Comparison of ENCODE assay signal across 19 cellular contexts in the genomic region with DNA sequence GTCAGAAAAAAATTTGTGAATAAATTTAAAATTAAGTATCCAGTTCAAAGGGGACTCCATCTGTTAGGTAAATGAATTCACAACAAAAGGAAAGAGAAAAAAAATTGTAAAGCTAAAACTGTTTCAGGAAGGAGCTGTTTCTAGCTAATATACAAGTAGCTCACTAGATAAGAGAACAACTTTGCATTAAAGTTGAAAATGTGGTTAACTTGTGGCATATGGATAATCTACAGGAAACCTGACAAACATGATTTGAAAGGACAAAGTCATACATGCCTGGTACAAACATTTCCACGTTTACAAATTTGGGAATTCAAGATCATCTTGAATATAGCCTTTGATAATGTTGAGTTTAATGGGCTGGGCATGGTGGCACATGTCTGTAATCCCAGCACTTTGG. TPM values are rescaled to one million over a fixed set of nuclear protein-coding genes. Genes with fewer than 3 reads are reported as not detected.
DNase-seq lines count a peak whose midpoint lies in the region; ATAC-seq, FAIRE-seq and TF ChIP-seq lines count a peak whose summit lies in the region.
"Had no signal": no experiment of that assay in that cellular context is flagged by ENCODE, and none has a peak within 500 bp of the region (broad histone marks: within the 10 kb centered on the region; RNA-seq: fewer than 3 reads in every experiment).

No MANE protein-coding gene starts in this region.

- H3K36me3 Mint-ChIP-seq in activated CD8-positive, alpha-beta memory T cell treated with anti-CD3 and anti-CD28 coated beads, Interleukin-2, amount 10 ng/mL, durations not matched to agents 7 days and 5 days, result peaks cover 16% of the 10 kb centered on the region
- H3K36me3 Mint-ChIP-seq in activated naive CD8-positive, alpha-beta T cell treated with anti-CD3 and anti-CD28 coated beads for 36 hours, result peaks cover 28% of the 10 kb centered on the region

- no peak for TF ChIP-seq CTCF in psoas muscle (IDR thresholded peaks at IDR 0.05)
- TF ChIP-seq CTCF in D721Med (IDR thresholded peaks at IDR 0.05; ENCODE audit: insufficient read depth, missing control alignments), result no peak
- no peak for TF ChIP-seq CTCF in pancreas (IDR thresholded peaks at IDR 0.05)

- H3K27me3 ChIP-seq in psoas muscle (ENCODE audit: insufficient read depth in 3 of 3, low read length in 2 of 3) (no peaks in the 10 kb centered on the region), pancreas (no peaks in the 10 kb centered on the region)

- H3K4me1 ChIP-seq in psoas muscle (peaks cover 14% of the 10 kb centered on the region), pancreas (peaks cover 0 to 29% (median 12%) of the 10 kb centered on the region in 3 donors)

- no peaks in the 10 kb centered on the region for H3K9me3 Mint-ChIP-seq in activated CD8-positive, alpha-beta memory T cell treated with anti-CD3 and anti-CD28 coated beads, Interleukin-2, amount 10 ng/mL, durations not matched to agents 7 days and 5 days (ENCODE audit: low read depth)
- H3K9me3 Mint-ChIP-seq in activated naive CD8-positive, alpha-beta T cell treated with anti-CD3 and anti-CD28 coated beads for 36 hours, result no peaks in the 10 kb centered on the region

- no peaks in the 10 kb centered on the region for H3K27me3 Mint-ChIP-seq in activated CD8-positive, alpha-beta memory T cell treated with anti-CD3 and anti-CD28 coated beads, Interleukin-2, amount 10 ng/mL, durations not matched to agents 7 days and 5 days
- H3K27me3 Mint-ChIP-seq in activated naive CD8-positive, alpha-beta T cell treated with anti-CD3 and anti-CD28 coated beads for 36 hours, result no peaks in the 10 kb centered on the region

- FAIRE-seq in D721Med (lab: Jason Lieb, UNC) (no peak), pancreas (lab: Jason Lieb, UNC) (no peak)
- FAIRE-seq: G401.6, urothelium cell line had no signal

- H3K9me3 ChIP-seq in psoas muscle (no peaks in the 10 kb centered on the region), pancreas (no peaks in the 10 kb centered on the region)
- H3K9me3 ChIP-seq: mucosa of descending colon had no signal

- H3K4me3 Mint-ChIP-seq in activated CD8-positive, alpha-beta memory T cell treated with anti-CD3 and anti-CD28 coated beads, Interleukin-2, amount 10 ng/mL, durations not matched to agents 7 days and 5 days, result no peak overlapping the region
- no peak overlapping the region for H3K4me3 Mint-ChIP-seq in activated naive CD8-positive, alpha-beta T cell treated with anti-CD3 and anti-CD28 coated beads for 36 hours

- H3K36me3 ChIP-seq in psoas muscle (ENCODE audit: insufficient read depth in 1 of 2, low read depth in 1 of 2) (no peaks in the 10 kb centered on the region), pancreas (no peaks in the 10 kb centered on the region)

- peaks cover 50% of the 10 kb centered on the region for H3K4me1 Mint-ChIP-seq in activated CD8-positive, alpha-beta memory T cell treated with anti-CD3 and anti-CD28 coated beads, Interleukin-2, amount 10 ng/mL, durations not matched to agents 7 days and 5 days
- peaks cover 54% of the 10 kb centered on the region for H3K4me1 Mint-ChIP-seq in activated naive CD8-positive, alpha-beta T cell treated with anti-CD3 and anti-CD28 coated beads for 36 hours

- CTCF ChIA-PET in activated CD8-positive, alpha-beta memory T cell treated with anti-CD3 and anti-CD28 coated beads, Interleukin-2, amount 10 ng/mL, durations not matched to agents 7 days and 5 days (lab: Charles Lee), result interaction anchor here (0.8 to 3.0 kb wide), 6 partner anchors 9 to 207 kb away, joined by 3 to 17 read pairs (median 6); partner anchors contain the start of gene NT5C3A

- no peak for ATAC-seq in activated CD8-positive, alpha-beta memory T cell treated with anti-CD3 and anti-CD28 coated beads, Interleukin-2, amount 10 ng/mL, durations not matched to agents 7 days and 5 days
- ATAC-seq in psoas muscle (no peak), GM19467 (IDR thresholded peaks at IDR 0.05; ENCODE audit: unreplicated experiment) (no peak), pancreas (no peak)
- ATAC-seq: HCT116, left colon had no signal

- H3K27ac ChIP-seq in psoas muscle (peak overlapping the region; percentile 56), pancreas (no peak overlapping the region)

- no peak for DNase-seq in activated CD8-positive, alpha-beta memory T cell treated with anti-CD3 and anti-CD28 coated beads, Interleukin-2, amount 10 ng/mL, durations not matched to agents 7 days and 5 days
- DNase-seq in activated CD8-positive, alpha-beta memory T cell treated with anti-CD3 and anti-CD28 coated beads, Interleukin-2, amount 50 U/mL, for 48 hours, result no peak
- DNase-seq in OCI-M1 (lab: John Stamatoyannopoulos, UW), result peak; percentile 47
- DNase-seq in activated naive CD8-positive, alpha-beta T cell treated with anti-CD3 and anti-CD28 coated beads for 36 hours, result no peak
- no peak for DNase-seq in psoas muscle
- no peak for DNase-seq in D721Med (ENCODE audit: insufficient read length, low spot score)
- DNase-seq in pancreas, result no peak
- DNase-seq: ACHN; activated CD4-positive, alpha-beta T cell treated with anti-CD3 and anti-CD28 coated beads for 4 hours; activated effector memory CD4-positive, alpha-beta T cell treated with anti-CD3 and anti-CD28 coated beads, Interleukin-2, amount 50 U/mL, for 16 hours; left colon; mucosa of descending colon; NCI-H2029 treated with DMSO at 0.1 percent for 48 hours; NCI-H748 treated with DMSO at 0.1 percent for 48 hours; stimulated activated naive CD4-positive, alpha-beta T cell treated with Interleukin-2 at 50 U/mL for 16 hours had no signal

- H3K4me3 ChIP-seq in psoas muscle (no peak overlapping the region), pancreas (no peak overlapping the region)
- H3K4me3 ChIP-seq: mucosa of descending colon had no signal

- peak overlapping the region; percentile 49 for H3K27ac Mint-ChIP-seq in activated CD8-positive, alpha-beta memory T cell treated with anti-CD3 and anti-CD28 coated beads, Interleukin-2, amount 10 ng/mL, durations not matched to agents 7 days and 5 days
- H3K27ac Mint-ChIP-seq in activated naive CD8-positive, alpha-beta T cell treated with anti-CD3 and anti-CD28 coated beads for 36 hours, result peak overlapping the region; percentile 20

- intact Hi-C loops in psoas muscle (cut with DNase I), result no loop called here
- intact Hi-C loops in pancreas (cut with DNase I), result loop anchor here in 1 of 3 donors (10.0 kb wide), 2 partner anchors 61 to 249 kb away; no protein-coding TSS in a partner anchor

- 48 to 68% (median 55%) methylated on average over 1 of the region's 1 CpG for WGBS in psoas muscle, 3 donors
- WGBS in pancreas, 2 donors, result 42 to 45% methylated on average over 1 of the region's 1 CpG

RNA-seq across cellular contexts. Expression of gene NT5C3A, which starts 8.9 kb away (rescaled TPM):
- 10 to 100 TPM; 52.7 to 81.4 TPM for total RNA-seq in activated CD8-positive, alpha-beta memory T cell treated with anti-CD3 and anti-CD28 coated beads, Interleukin-2, amount 10 ng/mL, durations not matched to agents 7 days and 5 days
- 10 to 100 TPM; 45.3 to 48.7 TPM for total RNA-seq in activated naive CD8-positive, alpha-beta T cell treated with anti-CD3 and anti-CD28 coated beads for 36 hours
- total RNA-seq in psoas muscle, result 10 to 100 TPM; 34.4 to 47.2 (median 42.5) TPM
- 100 to 1,000 TPM in 1 of 3 donors, 10 to 100 TPM in 2; 17.6 to 108 (median 57.3) TPM for polyA plus RNA-seq in psoas muscle
- 10 to 100 TPM; 15.6 to 30.3 (median 24.6) TPM for total RNA-seq in pancreas
- 10 to 100 TPM; 13.8 to 25.1 TPM for polyA plus RNA-seq in pancreas

RNA-seq across cellular contexts. Expression of gene RP9, which starts 55.5 kb away (rescaled TPM):
- 10 to 100 TPM; 11.3 to 11.5 TPM for total RNA-seq in activated CD8-positive, alpha-beta memory T cell treated with anti-CD3 and anti-CD28 coated beads, Interleukin-2, amount 10 ng/mL, durations not matched to agents 7 days and 5 days
- 10 to 100 TPM; 21.4 to 23.6 TPM for total RNA-seq in activated naive CD8-positive, alpha-beta T cell treated with anti-CD3 and anti-CD28 coated beads for 36 hours
- total RNA-seq in psoas muscle (10 to 100 TPM; 15.4 to 27.6 (median 16.8) TPM), pancreas (10 to 100 TPM in 1 of 6 donors, 1 to 10 TPM in 5; 5.5 to 10.3 (median 7.1) TPM)
- polyA plus RNA-seq in psoas muscle (10 to 100 TPM; 23.1 to 27.0 (median 25.0) TPM), pancreas (10 to 100 TPM in 1 of 2 donors, 1 to 10 TPM in 1; 8.1 to 20.1 TPM)
